In the genomic region with DNA sequence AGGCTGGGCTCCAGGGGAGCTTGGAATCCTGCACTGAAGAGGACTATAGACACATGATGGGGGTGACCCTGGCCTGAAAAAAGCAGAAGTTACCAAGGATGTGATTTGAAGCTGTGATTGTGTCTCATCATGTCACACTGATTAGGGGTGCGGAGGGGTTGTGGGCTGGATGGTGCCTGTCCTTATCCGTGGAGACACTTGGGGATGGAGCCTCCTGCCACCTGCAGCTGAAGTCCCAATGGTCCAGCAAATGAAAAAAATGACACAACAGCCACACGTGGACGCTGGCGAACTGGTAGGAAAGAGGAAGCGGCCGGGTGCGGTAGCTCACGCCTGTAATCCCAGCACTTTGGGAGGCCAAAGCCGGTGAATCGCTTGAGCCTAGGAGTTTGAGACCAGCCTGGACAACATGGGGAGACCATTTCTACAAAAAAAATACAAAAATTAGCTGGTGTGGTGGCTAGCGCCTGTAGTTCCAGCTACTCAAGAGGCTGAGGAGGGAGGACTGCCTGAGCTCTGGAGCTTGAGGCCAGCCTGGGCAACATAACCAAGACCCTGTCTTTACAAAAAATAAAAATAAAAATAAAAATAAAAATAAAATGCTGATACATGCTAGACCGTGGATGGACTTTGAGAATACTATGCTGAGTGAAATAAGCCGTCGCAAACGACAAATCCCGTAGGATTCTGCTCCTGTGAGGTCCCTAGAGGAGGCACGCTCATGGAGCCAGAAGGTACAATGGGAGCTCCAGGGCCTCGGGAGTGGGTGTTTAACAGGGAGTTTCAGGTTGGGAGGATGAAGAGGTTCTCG, we compare ENCODE assay signal across 6 cellular contexts. TPM values are rescaled to one million over a fixed set of nuclear protein-coding genes. Genes with fewer than 3 reads are reported as not detected.
A peak's percentile ranks its signal among the peaks of the same experiment; 100 is the strongest.
DNase-seq lines count a peak whose midpoint lies in the region; ATAC-seq, FAIRE-seq and TF ChIP-seq lines count a peak whose summit lies in the region.

No MANE protein-coding gene starts in this region.

- H3K27ac Mint-ChIP-seq in chondrocyte (ENCODE audit: unreplicated experiment) = peak overlapping the region; percentile 99
- H3K27ac Mint-ChIP-seq in progenitor cell of endocrine pancreas = peak overlapping the region; percentile 99

- DNase-seq in chondrocyte (ENCODE audit: low spot score) (no peak), progenitor cell of endocrine pancreas (ENCODE audit: low spot score, unreplicated experiment) (no peak), GM19239 (ENCODE audit: insufficient read length, low spot score) (no peak), mucosa of gallbladder (ENCODE audit: low spot score) (no peak)

- H3K4me3 Mint-ChIP-seq in chondrocyte (ENCODE audit: unreplicated experiment) (peak overlapping the region; percentile 91), progenitor cell of endocrine pancreas (ENCODE audit: low read depth) (peak overlapping the region; percentile 85)

- peaks cover 27% of the 10 kb centered on the region for H3K4me1 Mint-ChIP-seq in chondrocyte (ENCODE audit: low read depth)
- peaks cover 9% of the 10 kb centered on the region for H3K4me1 Mint-ChIP-seq in progenitor cell of endocrine pancreas (ENCODE audit: low read depth)

- ATAC-seq in HG03354 (IDR thresholded peaks at IDR 0.05; ENCODE audit: poor library complexity, severe bottlenecking, unreplicated experiment) = peak; percentile 1

- no peaks in the 10 kb centered on the region for H3K27me3 Mint-ChIP-seq in chondrocyte (ENCODE audit: low read depth)
- no peaks in the 10 kb centered on the region for H3K27me3 Mint-ChIP-seq in progenitor cell of endocrine pancreas

- H3K9me3 Mint-ChIP-seq in chondrocyte (ENCODE audit: low read depth) = no peaks in the 10 kb centered on the region
- H3K9me3 Mint-ChIP-seq in progenitor cell of endocrine pancreas (ENCODE audit: low read depth) = no peaks in the 10 kb centered on the region

- TF ChIP-seq CTCF in 22Rv1 (IDR thresholded peaks at IDR 0.05) (no peak), chondrocyte (IDR thresholded peaks at IDR 0.05) (no peak), progenitor cell of endocrine pancreas (IDR thresholded peaks at IDR 0.05; ENCODE audit: unreplicated experiment) (no peak)

- no peak for FAIRE-seq in GM19239 (lab: Jason Lieb, UNC)

- H3K36me3 Mint-ChIP-seq in chondrocyte (ENCODE audit: low read depth) (no peaks in the 10 kb centered on the region), progenitor cell of endocrine pancreas (ENCODE audit: insufficient read depth) (no peaks in the 10 kb centered on the region)

- H3K27ac ChIP-seq in 22Rv1 = peak overlapping the region; percentile 96

RNA-seq across cellular contexts. Expression of a gene that starts 0.8 kb away (rescaled TPM):
- total RNA-seq in chondrocyte (5.2 to 7.7 TPM (median 5.9 TPM) in 3 replicates), progenitor cell of endocrine pancreas (9.7 and 11.2 TPM in 2 replicates), mucosa of gallbladder (12.8 TPM)

RNA-seq across cellular contexts. Expression of a gene that starts 15.0 kb away (rescaled TPM):
- total RNA-seq in chondrocyte (1.5 to 2.0 TPM (median 1.8 TPM) in 3 replicates), progenitor cell of endocrine pancreas (1.7 and 2.1 TPM in 2 replicates), mucosa of gallbladder (2.8 TPM)

RNA-seq across cellular contexts. Expression of a gene that starts 24.7 kb away (rescaled TPM):
- total RNA-seq in chondrocyte (155 to 196 TPM (median 189 TPM) in 3 replicates), progenitor cell of endocrine pancreas (96.3 and 101 TPM in 2 replicates), mucosa of gallbladder (235 TPM)

RNA-seq across cellular contexts. Expression of a gene that starts 43.1 kb away (rescaled TPM):
- total RNA-seq in chondrocyte = 6.3 to 11.4 TPM (median 10.2 TPM) in 3 replicates
- 57.3 and 57.5 TPM in 2 replicates for total RNA-seq in progenitor cell of endocrine pancreas
- 25.8 TPM for total RNA-seq in mucosa of gallbladder

RNA-seq across cellular contexts. Expression of a gene that starts 55.7 kb away (rescaled TPM):
- total RNA-seq in chondrocyte = 45.4 to 75.6 TPM (median 48.6 TPM) in 3 replicates
- 50.3 and 52.3 TPM in 2 replicates for total RNA-seq in progenitor cell of endocrine pancreas
- 56.1 TPM for total RNA-seq in mucosa of gallbladder
